Comparison of ENCODE assay signal across 20 cellular contexts in the genomic region with DNA sequence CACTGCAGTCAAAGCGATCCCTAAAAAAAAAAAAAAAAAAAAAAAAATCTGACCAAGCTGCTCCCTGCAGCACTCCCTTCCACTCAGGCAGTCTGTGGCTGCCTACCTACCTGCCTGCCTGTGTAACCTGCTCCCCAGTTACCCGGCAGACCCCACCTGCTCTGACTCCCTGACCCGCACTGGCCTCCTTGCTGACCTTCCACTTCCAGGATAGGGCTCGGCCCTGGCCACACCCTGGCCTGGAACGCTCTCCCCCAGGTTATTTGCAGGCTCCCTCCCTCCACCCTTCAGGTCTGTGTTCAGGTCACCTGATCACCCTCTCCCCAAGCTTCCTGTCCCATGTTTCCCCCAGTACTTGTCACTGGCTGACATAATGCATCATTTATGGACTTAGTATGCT. TPM values are rescaled to one million over a fixed set of nuclear protein-coding genes. Genes with fewer than 3 reads are reported as not detected.
DNase-seq lines count a peak whose midpoint lies in the region; ATAC-seq and TF ChIP-seq lines count a peak whose summit lies in the region.
"Had no signal": no experiment of that assay in that cellular context is flagged by ENCODE, and none has a peak within 500 bp of the region (broad histone marks: within the 10 kb centered on the region; RNA-seq: fewer than 3 reads in every experiment).

No MANE protein-coding gene starts in this region.

- no peaks in the 10 kb centered on the region for H3K4me1 ChIP-seq in hepatocyte (ENCODE audit: insufficient read depth)
- H3K4me1 ChIP-seq: body of pancreas, heart left ventricle had no signal

- H3K9me2 ChIP-seq in hepatocyte (replicated peaks; ENCODE audit: insufficient read depth): no peaks in the 10 kb centered on the region

- no peaks in the 10 kb centered on the region for H3K79me2 ChIP-seq in hepatocyte

- TF ChIP-seq CTCF in hepatocyte (IDR thresholded peaks at IDR 0.05; ENCODE audit: poor library complexity) (no peak), type B pancreatic cell (conservative IDR thresholded peaks at IDR 0.05) (no peak), dorsolateral prefrontal cortex (IDR thresholded peaks at IDR 0.05 in 54 of 56, conservative IDR thresholded peaks at IDR 0.05 in 2 of 56; ENCODE audit: low read depth in 1 of 56, partially characterized antibody in 56 of 56) (no peak)

- WGBS in hepatocyte (ENCODE audit: low lambda C conversion rate, missing lambda C conversion rate): 88% methylated on average over 5 of the region's 5 CpGs

- peak overlapping the region; percentile 55 for H3K27ac Mint-ChIP-seq in activated T-cell treated with anti-CD3 and anti-CD28 coated beads, Interleukin-2, amount 50 U/mL, for 24 hours
- H3K27ac Mint-ChIP-seq in IgD-negative memory B cell (peak overlapping the region in 2 of 3 donors; percentile 31 to 83), type B pancreatic cell (no peak overlapping the region)
- peak overlapping the region; percentile 69 for H3K27ac Mint-ChIP-seq in stimulated activated memory B cell treated with anti-CD40 and anti-IgM and Interleukin-4, amounts not matched to agents 10 μg/mL and 1 μg/mL and 100 μg/mL, for 72 hours

- no peak overlapping the region for H3K4me3 Mint-ChIP-seq in activated T-cell treated with anti-CD3 and anti-CD28 coated beads, Interleukin-2, amount 50 U/mL, for 24 hours
- H3K4me3 Mint-ChIP-seq in activated T-cell treated with anti-CD3 and anti-CD28 coated beads, Interleukin-2, amount 50 U/mL, for 4 hours: no peak overlapping the region
- H3K4me3 Mint-ChIP-seq in IgD-negative memory B cell: no peak overlapping the region
- no peak overlapping the region for H3K4me3 Mint-ChIP-seq in stimulated activated memory B cell treated with anti-CD40 and anti-IgM and Interleukin-4, amounts not matched to agents 10 μg/mL and 1 μg/mL and 100 μg/mL, for 72 hours
- H3K4me3 Mint-ChIP-seq in type B pancreatic cell: no peak overlapping the region
- H3K4me3 Mint-ChIP-seq: natural killer cell treated with Interleukin-12 subunit alpha and Interleukin-12 subunit beta and Interleukin-15 and Interleukin-18, amount 100 ng/mL, for 72 hours had no signal

- no peak for ATAC-seq in activated T-cell treated with anti-CD3 and anti-CD28 coated beads, Interleukin-2, amount 50 U/mL, for 4 hours
- ATAC-seq in stimulated activated memory B cell treated with anti-CD40 and anti-IgM and Interleukin-4, amounts not matched to agents 10 μg/mL and 1 μg/mL and 100 μg/mL, for 72 hours: no peak
- ATAC-seq: body of pancreas; heart left ventricle; natural killer cell treated with Interleukin-12 subunit alpha and Interleukin-12 subunit beta and Interleukin-15 and Interleukin-18, amount 100 ng/mL, for 72 hours; right cardiac atrium had no signal

- DNase-seq in activated T-cell treated with anti-CD3 and anti-CD28 coated beads, Interleukin-2, amount 50 U/mL, for 24 hours: no peak
- DNase-seq in activated T-cell treated with anti-CD3 and anti-CD28 coated beads, Interleukin-2, amount 50 U/mL, for 4 hours: no peak
- DNase-seq in hepatocyte (ENCODE audit: low spot score) (peak; percentile 17), DMS53 treated with DMSO at 0.1 percent for 48 hours (lab: John Stamatoyannopoulos, UW; ENCODE audit: unreplicated experiment) (no peak), type B pancreatic cell (ENCODE audit: extremely low spot score, unreplicated experiment) (no peak), dorsolateral prefrontal cortex (no peak)
- DNase-seq: AML-193; body of pancreas; DMS79 treated with DMSO at 0.1 percent for 48 hours; effector CD4-positive, alpha-beta T cell; erythroblast; foreskin fibroblast; heart left ventricle; midbrain; NCI-H187; right cardiac atrium had no signal

- peaks cover 85% of the 10 kb centered on the region for H3K36me3 Mint-ChIP-seq in activated T-cell treated with anti-CD3 and anti-CD28 coated beads, Interleukin-2, amount 50 U/mL, for 24 hours (ENCODE audit: low read depth)
- peaks cover 29% of the 10 kb centered on the region for H3K36me3 Mint-ChIP-seq in activated T-cell treated with anti-CD3 and anti-CD28 coated beads, Interleukin-2, amount 50 U/mL, for 4 hours (ENCODE audit: insufficient read depth)
- peaks cover 7% of the 10 kb centered on the region for H3K36me3 Mint-ChIP-seq in IgD-negative memory B cell
- peaks cover 76% of the 10 kb centered on the region for H3K36me3 Mint-ChIP-seq in stimulated activated memory B cell treated with anti-CD40 and anti-IgM and Interleukin-4, amounts not matched to agents 10 μg/mL and 1 μg/mL and 100 μg/mL, for 72 hours
- H3K36me3 Mint-ChIP-seq in type B pancreatic cell: peaks cover 19% of the 10 kb centered on the region
- H3K36me3 Mint-ChIP-seq: natural killer cell treated with Interleukin-12 subunit alpha and Interleukin-12 subunit beta and Interleukin-15 and Interleukin-18, amount 100 ng/mL, for 72 hours had no signal

- H3K9me3 Mint-ChIP-seq in activated T-cell treated with anti-CD3 and anti-CD28 coated beads, Interleukin-2, amount 50 U/mL, for 24 hours: no peaks in the 10 kb centered on the region
- no peaks in the 10 kb centered on the region for H3K9me3 Mint-ChIP-seq in activated T-cell treated with anti-CD3 and anti-CD28 coated beads, Interleukin-2, amount 50 U/mL, for 4 hours
- H3K9me3 Mint-ChIP-seq in IgD-negative memory B cell (no peaks in the 10 kb centered on the region), type B pancreatic cell (no peaks in the 10 kb centered on the region)
- no peaks in the 10 kb centered on the region for H3K9me3 Mint-ChIP-seq in stimulated activated memory B cell treated with anti-CD40 and anti-IgM and Interleukin-4, amounts not matched to agents 10 μg/mL and 1 μg/mL and 100 μg/mL, for 72 hours
- H3K9me3 Mint-ChIP-seq: natural killer cell treated with Interleukin-12 subunit alpha and Interleukin-12 subunit beta and Interleukin-15 and Interleukin-18, amount 100 ng/mL, for 72 hours had no signal

- no peak overlapping the region for H2AFZ ChIP-seq in hepatocyte

- no peak overlapping the region for H3K27ac ChIP-seq in hepatocyte
- H3K27ac ChIP-seq in dorsolateral prefrontal cortex: no peak overlapping the region
- H3K27ac ChIP-seq: body of pancreas, heart left ventricle, upper lobe of left lung had no signal

- no peaks in the 10 kb centered on the region for H3K9me3 ChIP-seq in hepatocyte (ENCODE audit: low read depth)
- H3K9me3 ChIP-seq: body of pancreas, heart left ventricle, upper lobe of left lung had no signal

- H3K27me3 ChIP-seq in hepatocyte (no peaks in the 10 kb centered on the region), dorsolateral prefrontal cortex (no peaks in the 10 kb centered on the region)
- H3K27me3 ChIP-seq: body of pancreas, heart left ventricle, upper lobe of left lung had no signal

- no peak overlapping the region for H3K4me2 ChIP-seq in hepatocyte

- H3K4me3 ChIP-seq in hepatocyte (no peak overlapping the region), dorsolateral prefrontal cortex (no peak overlapping the region)
- H3K4me3 ChIP-seq: body of pancreas, heart left ventricle, upper lobe of left lung had no signal

- peaks cover 11% of the 10 kb centered on the region for H3K4me1 Mint-ChIP-seq in activated T-cell treated with anti-CD3 and anti-CD28 coated beads, Interleukin-2, amount 50 U/mL, for 24 hours (ENCODE audit: low read depth)
- peaks cover 15% of the 10 kb centered on the region for H3K4me1 Mint-ChIP-seq in activated T-cell treated with anti-CD3 and anti-CD28 coated beads, Interleukin-2, amount 50 U/mL, for 4 hours (ENCODE audit: low read depth)
- H3K4me1 Mint-ChIP-seq in IgD-negative memory B cell (peaks cover 0 to 2% (median 0%) of the 10 kb centered on the region in 3 donors), type B pancreatic cell (ENCODE audit: unreplicated experiment) (peaks cover 13% of the 10 kb centered on the region)
- no peaks in the 10 kb centered on the region for H3K4me1 Mint-ChIP-seq in stimulated activated memory B cell treated with anti-CD40 and anti-IgM and Interleukin-4, amounts not matched to agents 10 μg/mL and 1 μg/mL and 100 μg/mL, for 72 hours

- H3K36me3 ChIP-seq in hepatocyte (replicated peaks; ENCODE audit: insufficient read depth, low read depth): no peaks in the 10 kb centered on the region

- no peaks in the 10 kb centered on the region for H3K27me3 Mint-ChIP-seq in activated T-cell treated with anti-CD3 and anti-CD28 coated beads, Interleukin-2, amount 50 U/mL, for 24 hours
- no peaks in the 10 kb centered on the region for H3K27me3 Mint-ChIP-seq in activated T-cell treated with anti-CD3 and anti-CD28 coated beads, Interleukin-2, amount 50 U/mL, for 4 hours (ENCODE audit: low read depth)
- H3K27me3 Mint-ChIP-seq in IgD-negative memory B cell: no peaks in the 10 kb centered on the region
- H3K27me3 Mint-ChIP-seq in stimulated activated memory B cell treated with anti-CD40 and anti-IgM and Interleukin-4, amounts not matched to agents 10 μg/mL and 1 μg/mL and 100 μg/mL, for 72 hours: no peaks in the 10 kb centered on the region
- no peaks in the 10 kb centered on the region for H3K27me3 Mint-ChIP-seq in type B pancreatic cell
- H3K27me3 Mint-ChIP-seq: natural killer cell treated with Interleukin-12 subunit alpha and Interleukin-12 subunit beta and Interleukin-15 and Interleukin-18, amount 100 ng/mL, for 72 hours had no signal

- no peaks in the 10 kb centered on the region for H4K20me1 ChIP-seq in hepatocyte (ENCODE audit: insufficient read depth, poor library complexity, severe bottlenecking)

- intact Hi-C loops in dorsolateral prefrontal cortex (cut with DNase I): no loop called here

RNA-seq across cellular contexts. Expression of a gene that starts 43.6 kb away (rescaled TPM):
- 10 to 100 TPM; 17.1 to 19.8 (median 18.4) TPM for total RNA-seq in activated T-cell treated with anti-CD3 and anti-CD28 coated beads, Interleukin-2, amount 50 U/mL, for 4 hours
- polyA plus RNA-seq in IgD-negative memory B cell (75.6 TPM), hepatocyte (0.92 and 3.8 TPM in 2 replicates)
- total RNA-seq in hepatocyte (5.0 and 5.1 TPM in 2 replicates), type B pancreatic cell (ENCODE audit: low replicate concordance) (11.7 and 37.9 TPM in 2 replicates), dorsolateral prefrontal cortex (100 to 1,000 TPM in 24 of 120 experiments, 10 to 100 TPM in 96; 26.5 to 257 (median 71.3) TPM)
